8 cellular contexts compared by ENCODE assay signal in the genomic region with DNA sequence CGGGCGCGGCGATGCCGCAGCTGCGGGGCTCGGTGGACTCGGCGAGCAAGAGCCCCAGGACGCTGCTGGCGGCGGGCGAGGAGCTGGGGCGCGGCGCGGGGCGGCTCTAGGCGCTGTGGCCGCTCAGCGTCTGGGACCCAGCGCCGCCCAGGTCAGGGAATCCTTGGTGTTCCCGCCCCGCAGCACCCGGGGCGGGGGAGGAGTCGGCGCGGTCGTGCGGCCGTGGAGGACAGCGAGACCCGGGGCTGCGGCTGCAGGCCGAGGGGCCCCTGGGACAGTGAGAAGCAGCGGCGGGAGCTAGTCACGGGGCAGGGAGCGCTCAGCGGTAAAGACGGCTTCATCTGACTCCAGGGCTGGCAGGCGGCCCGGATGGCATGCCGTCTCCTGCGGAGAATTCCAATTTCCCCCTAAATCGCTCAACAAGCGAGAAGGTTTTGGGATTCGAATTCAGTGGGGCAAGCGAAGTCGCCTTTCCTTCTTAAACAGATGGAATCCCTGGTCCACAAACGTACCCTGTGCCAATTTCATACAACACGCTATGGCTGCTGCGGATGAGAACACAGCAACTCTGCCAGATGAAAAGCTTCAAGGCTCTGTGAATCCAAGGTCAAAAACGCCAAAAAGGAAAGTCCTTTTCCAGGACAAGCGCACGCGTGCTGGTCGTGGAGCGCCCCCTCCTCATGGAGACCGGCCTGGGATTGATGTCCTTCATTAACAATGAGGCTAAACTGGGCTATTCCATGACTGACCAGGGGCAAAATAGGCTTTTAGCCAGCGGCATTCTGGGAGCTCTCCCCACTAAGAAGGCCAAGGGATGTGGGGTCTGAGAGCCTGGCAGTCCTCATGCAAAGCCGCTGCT. TPM values are rescaled to one million over a fixed set of nuclear protein-coding genes. Genes with fewer than 3 reads are reported as not detected.
DNase-seq lines count a peak whose midpoint lies in the region; ATAC-seq and TF ChIP-seq lines count a peak whose summit lies in the region.

No MANE protein-coding gene starts in this region.

- H3K9me3 ChIP-seq in CD8-positive, alpha-beta memory T cell (ENCODE audit: low read length), result no peaks in the 10 kb centered on the region
- H3K9me3 ChIP-seq in HUES64 (ENCODE audit: insufficient read depth, low read depth, low read length), result no peaks in the 10 kb centered on the region
- no peaks in the 10 kb centered on the region for H3K9me3 ChIP-seq in mucosa of rectum (ENCODE audit: control insufficient read depth in 2 of 2, low read length in 2 of 2)
- H3K9me3 ChIP-seq in upper lobe of right lung, result no peaks in the 10 kb centered on the region

- H3K4me1 Mint-ChIP-seq in CD8-positive, alpha-beta memory T cell, result peaks cover 0 to 10% (median 5%) of the 10 kb centered on the region in 3 donors
- peaks cover 6% of the 10 kb centered on the region for H3K4me1 Mint-ChIP-seq in activated CD4-positive, alpha-beta memory T cell treated with anti-CD3 and anti-CD28 coated beads for 36 hours (ENCODE audit: low read depth)

- no peak overlapping the region for H3K27ac ChIP-seq in CD8-positive, alpha-beta memory T cell (ENCODE audit: low read depth, low read length)
- H3K27ac ChIP-seq in HUES64 (ENCODE audit: low read depth, low read length), result no peak overlapping the region
- no peak overlapping the region for H3K27ac ChIP-seq in mucosa of rectum (ENCODE audit: low read depth in 2 of 2, low read length in 2 of 2)
- peak overlapping the region; percentile 59 for H3K27ac ChIP-seq in upper lobe of right lung

- peak overlapping the region in 1 of 8 donors; percentile 8 for H3K27ac Mint-ChIP-seq in CD8-positive, alpha-beta memory T cell
- no peak overlapping the region for H3K27ac Mint-ChIP-seq in activated CD4-positive, alpha-beta memory T cell treated with anti-CD3 and anti-CD28 coated beads for 36 hours

- POLR2A ChIA-PET in CD8-positive, alpha-beta memory T cell (lab: Charles Lee), result interaction anchor here (1.1 kb wide), 1 partner anchor 45 kb away, joined by 3 read pairs; a partner anchor contains a TSS
- POLR2A ChIA-PET in activated CD4-positive, alpha-beta memory T cell treated with anti-CD3 and anti-CD28 coated beads for 36 hours (lab: Charles Lee), result no interaction called here

- H3K4me3 Mint-ChIP-seq in CD8-positive, alpha-beta memory T cell, result peak overlapping the region in 6 of 7 donors; percentile 44 to 77 (median 72)
- H3K4me3 Mint-ChIP-seq in activated CD4-positive, alpha-beta memory T cell treated with anti-CD3 and anti-CD28 coated beads for 36 hours, result peak overlapping the region; percentile 57

- 3% methylated on average over 64 of the region's 64 CpGs for WGBS in HUES64

- H3K9ac ChIP-seq in HUES64 (ENCODE audit: low read depth, low read length), result peak overlapping the region; percentile 56
- peak overlapping the region; percentile 32 to 43 for H3K9ac ChIP-seq in mucosa of rectum (ENCODE audit: low read depth in 1 of 2, low read length in 2 of 2)

- peak; percentile 78 for ATAC-seq in upper lobe of right lung
- no peak for ATAC-seq in GM18520 (IDR thresholded peaks at IDR 0.05; ENCODE audit: unreplicated experiment)

- TF ChIP-seq CTCF in fibroblast of mammary gland (conservative IDR thresholded peaks at IDR 0.05; ENCODE audit: control insufficient read depth, insufficient read depth, low read depth, low read length) (no peak), upper lobe of right lung (IDR thresholded peaks at IDR 0.05) (no peak)

- H3K27me3 Mint-ChIP-seq in CD8-positive, alpha-beta memory T cell, result peaks cover 45 to 57% of the 10 kb centered on the region in 2 donors
- peaks cover 16% of the 10 kb centered on the region for H3K27me3 Mint-ChIP-seq in activated CD4-positive, alpha-beta memory T cell treated with anti-CD3 and anti-CD28 coated beads for 36 hours

- CTCF ChIA-PET in CD8-positive, alpha-beta memory T cell (lab: Charles Lee), result interaction anchor here (1.9 kb wide), 1 partner anchor 17 kb away, joined by 4 read pairs; a partner anchor contains a TSS
- CTCF ChIA-PET in activated CD4-positive, alpha-beta memory T cell treated with anti-CD3 and anti-CD28 coated beads for 36 hours (lab: Charles Lee), result interaction anchor here (0.8 kb wide), 1 partner anchor 17 kb away, joined by 3 read pairs; a partner anchor contains a TSS

- peaks cover 0 to 13% (median 7%) of the 10 kb centered on the region in 5 donors for H3K9me3 Mint-ChIP-seq in CD8-positive, alpha-beta memory T cell
- no peaks in the 10 kb centered on the region for H3K9me3 Mint-ChIP-seq in activated CD4-positive, alpha-beta memory T cell treated with anti-CD3 and anti-CD28 coated beads for 36 hours

- DNase-seq in CD8-positive, alpha-beta memory T cell, result no peak
- DNase-seq in activated CD4-positive, alpha-beta memory T cell treated with anti-CD3 and anti-CD28 coated beads for 36 hours, result peak; percentile 18
- DNase-seq in fibroblast of mammary gland (ENCODE audit: low read depth), result peak; percentile 28
- peak; percentile 65 for DNase-seq in upper lobe of right lung
- DNase-seq in NAMALWA (ENCODE audit: low spot score), result no peak

- peaks cover 8% of the 10 kb centered on the region for H3K27me3 ChIP-seq in CD8-positive, alpha-beta memory T cell (ENCODE audit: insufficient read depth, low read length, poor library complexity, severe bottlenecking)
- H3K27me3 ChIP-seq in HUES64 (ENCODE audit: insufficient read depth, low read length) (peaks cover 35% of the 10 kb centered on the region), mucosa of rectum (ENCODE audit: control insufficient read depth in 2 of 2, insufficient read depth in 2 of 2, low read length in 2 of 2) (peaks cover 3 to 4% of the 10 kb centered on the region in 2 donors), upper lobe of right lung (peaks cover 10% of the 10 kb centered on the region)

- intact Hi-C loops in activated CD4-positive, alpha-beta memory T cell treated with anti-CD3 and anti-CD28 coated beads for 36 hours (cut with micrococcal nuclease), result no loop called here
- intact Hi-C loops in upper lobe of right lung (cut with DNase I), result no loop called here

- H3K36me3 Mint-ChIP-seq in CD8-positive, alpha-beta memory T cell, result peaks cover 0 to 3% (median 0%) of the 10 kb centered on the region in 3 donors
- H3K36me3 Mint-ChIP-seq in activated CD4-positive, alpha-beta memory T cell treated with anti-CD3 and anti-CD28 coated beads for 36 hours, result no peaks in the 10 kb centered on the region

- H3K36me3 ChIP-seq in CD8-positive, alpha-beta memory T cell (ENCODE audit: insufficient read depth, low read length), result no peaks in the 10 kb centered on the region
- H3K36me3 ChIP-seq in HUES64 (ENCODE audit: insufficient read depth, low read length), result no peaks in the 10 kb centered on the region
- no peaks in the 10 kb centered on the region for H3K36me3 ChIP-seq in mucosa of rectum (ENCODE audit: control insufficient read depth in 2 of 2, insufficient read depth in 2 of 2, low read length in 2 of 2)
- no peaks in the 10 kb centered on the region for H3K36me3 ChIP-seq in upper lobe of right lung

- peak overlapping the region; percentile 6 for H3K4me3 ChIP-seq in CD8-positive, alpha-beta memory T cell (ENCODE audit: low read length)
- H3K4me3 ChIP-seq in HUES64 (ENCODE audit: low read length) (peak overlapping the region; percentile 63), fibroblast of mammary gland (ENCODE audit: control insufficient read depth, low read depth, low read length) (peak overlapping the region; percentile 50), mucosa of rectum (ENCODE audit: low read length in 2 of 2) (peak overlapping the region; percentile 61 to 68), upper lobe of right lung (peak overlapping the region; percentile 53)

- peaks cover 4% of the 10 kb centered on the region for H3K4me1 ChIP-seq in CD8-positive, alpha-beta memory T cell (ENCODE audit: insufficient read depth, low read length)
- H3K4me1 ChIP-seq in HUES64 (ENCODE audit: insufficient read depth, low read length) (peaks cover 7% of the 10 kb centered on the region; the same call in 1 of the 2 replicates), mucosa of rectum (ENCODE audit: control insufficient read depth in 2 of 2, insufficient read depth in 2 of 2, low read length in 2 of 2) (peaks cover 0 to 5% of the 10 kb centered on the region in 2 donors), upper lobe of right lung (no peaks in the 10 kb centered on the region)

RNA-seq across cellular contexts. Expression of a gene that starts 4.2 kb away (rescaled TPM):
- total RNA-seq in CD8-positive, alpha-beta memory T cell, result not detected
- polyA plus RNA-seq in CD8-positive, alpha-beta memory T cell, result not detected
- polyA plus RNA-seq in HUES64 (2013, experiment 1 of 2), result not detected
- not detected for polyA plus RNA-seq in HUES64 (2013, experiment 2 of 2)
- not detected for total RNA-seq in activated CD4-positive, alpha-beta memory T cell treated with anti-CD3 and anti-CD28 coated beads for 36 hours
- total RNA-seq in upper lobe of right lung, result not detected

RNA-seq across cellular contexts. Expression of a gene that starts 17.3 kb away (rescaled TPM):
- total RNA-seq in CD8-positive, alpha-beta memory T cell, result 10 to 100 TPM; 14.5 to 15.6 TPM
- 7.8 TPM for polyA plus RNA-seq in CD8-positive, alpha-beta memory T cell
- 15.7 TPM for polyA plus RNA-seq in HUES64 (2013, experiment 1 of 2)
- polyA plus RNA-seq in HUES64 (2013, experiment 2 of 2), result 16.2 TPM
- 1 to 10 TPM; 4.4 to 6.2 TPM for total RNA-seq in activated CD4-positive, alpha-beta memory T cell treated with anti-CD3 and anti-CD28 coated beads for 36 hours
- 5.5 TPM for total RNA-seq in upper lobe of right lung

RNA-seq across cellular contexts. Expression of a gene that starts 31.5 kb away (rescaled TPM):
- total RNA-seq in CD8-positive, alpha-beta memory T cell, result 10 to 100 TPM; 12.1 TPM
- 17.9 TPM for polyA plus RNA-seq in CD8-positive, alpha-beta memory T cell
- polyA plus RNA-seq in HUES64 (2013, experiment 1 of 2), result 8.5 TPM
- 10.5 TPM for polyA plus RNA-seq in HUES64 (2013, experiment 2 of 2)
- total RNA-seq in activated CD4-positive, alpha-beta memory T cell treated with anti-CD3 and anti-CD28 coated beads for 36 hours, result 1 to 10 TPM; 8.2 to 8.3 TPM
- total RNA-seq in upper lobe of right lung, result 13.3 TPM

RNA-seq across cellular contexts. Expression of a gene that starts 44.5 kb away (rescaled TPM):
- 1 to 10 TPM; 6.5 to 7.7 TPM for total RNA-seq in CD8-positive, alpha-beta memory T cell
- polyA plus RNA-seq in CD8-positive, alpha-beta memory T cell, result 2.2 TPM
- polyA plus RNA-seq in HUES64 (2013, experiment 1 of 2), result 6.9 TPM
- 6.5 TPM for polyA plus RNA-seq in HUES64 (2013, experiment 2 of 2)
- total RNA-seq in activated CD4-positive, alpha-beta memory T cell treated with anti-CD3 and anti-CD28 coated beads for 36 hours, result under 1 TPM; 0.48 to 0.61 TPM
- 4.5 TPM for total RNA-seq in upper lobe of right lung

RNA-seq across cellular contexts. Expression of a gene that starts 50.5 kb away (rescaled TPM):
- total RNA-seq in CD8-positive, alpha-beta memory T cell, result 10 to 100 TPM; 19.1 to 22.1 TPM
- 14.3 TPM for polyA plus RNA-seq in CD8-positive, alpha-beta memory T cell
- 23.5 TPM for polyA plus RNA-seq in HUES64 (2013, experiment 1 of 2)
- polyA plus RNA-seq in HUES64 (2013, experiment 2 of 2), result 25.2 TPM
- 1 to 10 TPM; 6.7 to 8.0 TPM for total RNA-seq in activated CD4-positive, alpha-beta memory T cell treated with anti-CD3 and anti-CD28 coated beads for 36 hours
- 18.9 TPM for total RNA-seq in upper lobe of right lung

Comparison
In these comparisons a context has a peak if more than half of its experiments do, and no peak if none do; other contexts are left out.
1. DNase-seq: peak in activated CD4-positive, alpha-beta memory T cell treated with anti-CD3 and anti-CD28 coated beads for 36 hours (single experiment), fibroblast of mammary gland (single experiment) and upper lobe of right lung (single experiment); none in CD8-positive, alpha-beta memory T cell (0 of 5) and NAMALWA (single experiment).
2. H3K4me3 ChIP-seq: peak in every context shown above with its lines; median percentile 64 in mucosa of rectum; 63 in HUES64; 53 in upper lobe of right lung; 50 in fibroblast of mammary gland; 6 in CD8-positive, alpha-beta memory T cell.